ENCODE assay signal across 18 cellular contexts in the genomic region with DNA sequence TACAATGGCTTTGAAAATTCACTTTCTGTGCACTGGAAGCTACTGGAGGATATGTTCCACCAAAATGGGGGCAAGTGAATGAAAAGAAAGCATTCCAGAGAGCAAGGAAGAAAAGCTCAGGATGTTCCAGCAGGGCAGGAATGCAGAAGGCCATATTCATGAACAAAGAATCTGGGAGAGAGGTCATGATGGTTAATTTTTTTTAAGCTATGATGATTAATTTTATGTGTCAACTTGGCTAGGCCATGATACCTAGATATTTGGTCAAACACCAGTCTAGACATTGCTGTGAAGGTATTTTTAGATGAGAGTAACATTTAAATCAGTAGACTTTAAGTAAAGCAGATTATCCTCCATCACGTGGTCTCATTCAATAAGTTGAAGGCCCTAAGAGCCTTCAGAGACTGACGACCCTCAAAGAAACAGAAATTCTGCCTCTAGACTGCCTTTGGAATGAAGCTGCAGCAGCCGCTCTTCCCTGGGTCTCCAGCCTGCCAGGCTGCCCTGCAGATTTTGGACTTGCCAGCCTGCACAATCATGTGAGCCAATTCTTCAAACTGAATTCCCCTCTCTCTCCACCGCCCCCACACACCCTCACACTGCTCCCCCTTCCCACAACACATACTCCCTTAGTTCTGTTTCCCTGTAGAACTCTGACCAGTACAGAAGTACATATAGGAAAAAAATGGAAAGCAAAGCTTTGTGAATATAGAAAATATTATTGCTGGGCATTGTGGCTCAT. TPM values are rescaled to one million over a fixed set of nuclear protein-coding genes. Genes with fewer than 3 reads are reported as not detected.
DNase-seq lines count a peak whose midpoint lies in the region; TF ChIP-seq lines count a peak whose summit lies in the region.
"Had no signal": no experiment of that assay in that cellular context is flagged by ENCODE, and none has a peak within 500 bp of the region (broad histone marks: within the 10 kb centered on the region; RNA-seq: fewer than 3 reads in every experiment).

No MANE protein-coding gene starts in this region.

- in situ Hi-C loops in Caki2 (cut with HindIII; ENCODE audit: low pct_unique_long_range_greater_than_20kb, low sequenced_read_pairs), result no loop called here

- 85 to 86% methylated on average over 3 to 4 of the region's 4 CpGs for WGBS in endodermal cell (ENCODE audit: insufficient coverage in 1 of 2, insufficient read length in 1 of 2), 2 experiments

- H3K4me3 ChIP-seq in endodermal cell (ENCODE audit: low read length), result no peak overlapping the region

- H3K27ac Mint-ChIP-seq in endodermal cell, result no peak overlapping the region
- H3K27ac Mint-ChIP-seq: activated T-helper 2 cell treated with anti-CD3 and anti-CD28 coated beads, Interferon-gamma antibody, Interleukin-2, Interleukin-4, amounts not matched to agents 10 μg/mL and 5 μg/mL and 100 μg/mL, durations not matched to agents 14 hours and 24 hours and 36 hours; CD4-positive, CD25-positive, alpha-beta regulatory T cell had no signal

- no peak for TF ChIP-seq CTCF in endodermal cell (conservative IDR thresholded peaks at IDR 0.05)

- H3K36me3 ChIP-seq in endodermal cell (ENCODE audit: control insufficient read depth, insufficient read depth, low read length), result no peaks in the 10 kb centered on the region

- H3K9me3 Mint-ChIP-seq in endodermal cell, result no peaks in the 10 kb centered on the region
- H3K9me3 Mint-ChIP-seq: activated T-helper 2 cell treated with anti-CD3 and anti-CD28 coated beads, Interferon-gamma antibody, Interleukin-2, Interleukin-4, amounts not matched to agents 10 μg/mL and 5 μg/mL and 100 μg/mL, durations not matched to agents 14 hours and 24 hours and 36 hours; CD4-positive, CD25-positive, alpha-beta regulatory T cell; central memory CD8-positive, alpha-beta T cell had no signal

- H3K9me3 ChIP-seq in endodermal cell (ENCODE audit: control insufficient read depth, low read length), result peaks cover 5% of the 10 kb centered on the region

- H3K4me1 Mint-ChIP-seq in endodermal cell, result no peaks in the 10 kb centered on the region
- H3K4me1 Mint-ChIP-seq: central memory CD8-positive, alpha-beta T cell had no signal

- H3K27me3 ChIP-seq in endodermal cell (ENCODE audit: control insufficient read depth, insufficient read depth, low read length, poor library complexity, severe bottlenecking), result no peaks in the 10 kb centered on the region

- no peaks in the 10 kb centered on the region for H3K27me3 Mint-ChIP-seq in endodermal cell (ENCODE audit: insufficient read depth)
- H3K27me3 Mint-ChIP-seq: CD4-positive, CD25-positive, alpha-beta regulatory T cell; central memory CD8-positive, alpha-beta T cell had no signal

- H3K4me3 Mint-ChIP-seq in endodermal cell, result no peak overlapping the region
- H3K4me3 Mint-ChIP-seq: CD4-positive, CD25-positive, alpha-beta regulatory T cell; central memory CD8-positive, alpha-beta T cell had no signal

- peak overlapping the region; percentile 56 for H3K27ac ChIP-seq in endodermal cell (ENCODE audit: low read depth, low read length)
- H3K27ac ChIP-seq: KMS-11 had no signal

- no peaks in the 10 kb centered on the region for H3K36me3 Mint-ChIP-seq in endodermal cell (ENCODE audit: low read depth)
- H3K36me3 Mint-ChIP-seq: CD4-positive, CD25-positive, alpha-beta regulatory T cell had no signal

- no peaks in the 10 kb centered on the region for H3K4me1 ChIP-seq in endodermal cell (ENCODE audit: control insufficient read depth, insufficient read depth, low read length)

- H3K9ac ChIP-seq in endodermal cell (ENCODE audit: extremely low read depth, low read length, poor library complexity, severe bottlenecking), result no peak overlapping the region
- H3K9ac ChIP-seq: KMS-11 had no signal

- peak; percentile 40 for DNase-seq in Caki2 (ENCODE audit: low read depth)
- DNase-seq in NCI-H226, result peak; percentile 83
- no peak for DNase-seq in endodermal cell
- peak; percentile 64 for DNase-seq in non-pigmented ciliary epithelial cell (ENCODE audit: low read depth)
- no peak for DNase-seq in NOMO-1 treated with DMSO at 0.1 percent for 48 hours (lab: John Stamatoyannopoulos, UW; ENCODE audit: unreplicated experiment)
- no peak for DNase-seq in NCI-H345 (lab: John Stamatoyannopoulos, UW)
- no peak for DNase-seq in NCI-H2171 treated with DMSO at 0.1 percent for 48 hours (lab: John Stamatoyannopoulos, UW)
- no peak for DNase-seq in cortex of kidney (lab: John Stamatoyannopoulos, UW)
- DNase-seq: CD4-positive, CD25-positive, alpha-beta regulatory T cell; GF-D8; NCI-H2081; stimulated activated CD4-positive, alpha-beta T cell treated with anti-CD3 and anti-CD28 coated beads, Interleukin-4, amount 100 ng/mL, for 4 hours; stimulated activated naive CD4-positive, alpha-beta T cell had no signal

RNA-seq across cellular contexts. Expression of a gene that starts 20.0 kb away (rescaled TPM):
- not detected in 2 replicates for total RNA-seq in Caki2 (2014; rRNA removed; shearing (Covaris generic); ENCODE audit: low replicate concordance)
- not detected for total RNA-seq in endodermal cell
- 0.07 TPM for polyA plus RNA-seq in endodermal cell (2013, experiment 1 of 2)
- 0.08 TPM for polyA plus RNA-seq in endodermal cell (2013, experiment 2 of 2)
- total RNA-seq: activated T-helper 2 cell treated with anti-CD3 and anti-CD28 coated beads, Interferon-gamma antibody, Interleukin-2, Interleukin-4, amounts not matched to agents 10 μg/mL and 5 μg/mL and 100 μg/mL, durations not matched to agents 14 hours and 24 hours and 36 hours; esophagus mucosa; pulmonary artery endothelial cell had no signal

Comparison
In these comparisons a context has a peak if more than half of its experiments do, and no peak if none do; other contexts are left out.
1. DNase-seq: peak in Caki2 (single experiment), NCI-H226 (single experiment) and non-pigmented ciliary epithelial cell (single experiment); none in endodermal cell (single experiment), NOMO-1 treated with DMSO at 0.1 percent for 48 hours (single experiment), NCI-H345 (single experiment), NCI-H2171 treated with DMSO at 0.1 percent for 48 hours (single experiment) and cortex of kidney (single experiment).